Comparison of ENCODE assay signal across 1 cellular context in the genomic region with DNA sequence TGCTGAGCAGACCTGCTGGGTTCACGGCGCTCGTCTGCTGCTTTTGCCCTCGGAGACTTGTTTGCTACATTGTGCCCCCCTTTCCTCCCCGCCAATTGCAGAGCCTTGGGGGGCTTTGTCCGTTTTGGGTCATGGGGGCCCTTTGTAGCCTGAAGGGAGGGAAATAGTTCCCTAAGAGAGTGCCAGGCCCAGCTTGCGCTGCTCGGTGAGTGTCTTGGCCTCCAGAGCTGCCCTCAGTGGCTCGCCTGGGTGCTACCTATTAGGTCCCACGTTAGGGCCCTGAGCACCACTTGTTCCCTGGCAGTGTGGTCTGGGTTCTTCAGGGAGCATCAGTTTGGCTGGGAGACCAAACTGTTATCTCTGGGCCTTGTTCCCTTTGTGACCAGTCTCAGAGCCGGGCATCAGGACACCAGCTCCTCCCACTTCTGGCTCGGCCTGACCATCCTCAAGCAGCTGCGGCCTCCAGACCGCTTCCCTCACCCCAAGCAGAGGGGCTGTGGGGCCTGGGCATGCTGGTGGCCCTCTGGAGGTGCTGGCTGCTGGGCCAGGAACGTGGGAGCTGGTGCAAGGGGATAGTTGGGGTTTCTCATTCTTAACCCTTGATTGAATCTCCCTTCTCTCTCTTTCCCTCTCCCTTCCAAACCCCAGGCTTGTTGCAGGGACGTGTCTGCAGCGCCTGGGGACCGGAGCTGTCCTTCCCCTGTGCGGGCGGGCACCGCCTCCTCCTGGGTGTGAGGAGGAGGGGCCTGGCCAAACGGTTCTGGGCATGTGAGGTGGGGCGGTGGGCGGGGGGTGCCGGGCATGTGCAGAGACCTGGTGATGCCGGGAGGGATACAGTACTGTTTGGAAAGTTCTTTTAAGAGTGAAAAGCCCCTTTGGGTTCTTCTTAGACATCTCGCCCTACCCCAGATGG.
TF ChIP-seq lines count a peak whose summit lies in the region.

No MANE protein-coding gene starts in this region.

TF ChIP-seq in A549, 52 proteins besides CTCF, POLR2A, EP300 and RAD21:
- TF ChIP-seq HOXA7 (CRISPR knock-in tag; IDR thresholded peaks at IDR 0.05) (no peak), MAZ (IDR thresholded peaks at IDR 0.05; ENCODE audit: borderline replicate concordance, low read depth, low read length) (no peak), KDM1A (IDR thresholded peaks at IDR 0.05; ENCODE audit: low read depth) (no peak), SMC3 (IDR thresholded peaks at IDR 0.05) (no peak), RNF2 (IDR thresholded peaks at IDR 0.05; ENCODE audit: borderline replicate concordance, low read depth) (no peak), TFCP2L1 (CRISPR knock-in tag; IDR thresholded peaks at IDR 0.05) (no peak), GATA3 (IDR thresholded peaks at IDR 0.05; ENCODE audit: borderline replicate concordance) (no peak), CEBPB (IDR thresholded peaks at IDR 0.05) (no peak), ZC3H11A (IDR thresholded peaks at IDR 0.05) (no peak), HOXB13 (CRISPR knock-in tag; IDR thresholded peaks at IDR 0.05; ENCODE audit: low read depth) (no peak), ZSCAN20 (CRISPR knock-in tag; IDR thresholded peaks at IDR 0.05) (no peak), CHD2 (IDR thresholded peaks at IDR 0.05; ENCODE audit: low read length, partially characterized antibody) (no peak), RARB (CRISPR knock-in tag; IDR thresholded peaks at IDR 0.05) (no peak)
- TF ChIP-seq, protein P1, sequence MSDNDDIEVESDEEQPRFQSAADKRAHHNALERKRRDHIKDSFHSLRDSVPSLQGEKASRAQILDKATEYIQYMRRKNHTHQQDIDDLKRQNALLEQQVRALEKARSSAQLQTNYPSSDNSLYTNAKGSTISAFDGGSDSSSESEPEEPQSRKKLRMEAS (IDR thresholded peaks at IDR 0.05) = no peak
- TF ChIP-seq, protein P2, sequence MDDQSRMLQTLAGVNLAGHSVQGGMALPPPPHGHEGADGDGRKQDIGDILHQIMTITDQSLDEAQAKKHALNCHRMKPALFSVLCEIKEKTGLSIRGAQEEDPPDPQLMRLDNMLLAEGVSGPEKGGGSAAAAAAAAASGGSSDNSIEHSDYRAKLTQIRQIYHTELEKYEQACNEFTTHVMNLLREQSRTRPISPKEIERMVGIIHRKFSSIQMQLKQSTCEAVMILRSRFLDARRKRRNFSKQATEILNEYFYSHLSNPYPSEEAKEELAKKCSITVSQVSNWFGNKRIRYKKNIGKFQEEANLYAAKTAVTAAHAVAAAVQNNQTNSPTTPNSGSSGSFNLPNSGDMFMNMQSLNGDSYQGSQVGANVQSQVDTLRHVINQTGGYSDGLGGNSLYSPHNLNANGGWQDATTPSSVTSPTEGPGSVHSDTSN (IDR thresholded peaks at IDR 0.05) = no peak
